In genomic region chr7:2751086-2751485, GRCh38 we compare ENCODE assay signal across 21 cellular contexts.
DNase-seq lines count a peak whose midpoint lies in the region; ATAC-seq and TF ChIP-seq lines count a peak whose summit lies in the region.
"Had no signal": no experiment of that assay in that cellular context is flagged by ENCODE, and none has a peak within 500 bp of the region (broad histone marks: within the 10 kb centered on the region; RNA-seq: fewer than 3 reads in every experiment).

No MANE protein-coding gene starts in this region.

- CTCF ChIA-PET in WTC11 (lab: Charles Lee) (interaction anchor here (0.6 to 2.0 kb wide), 5 partner anchors 10 to 114 kb away, joined by 3 to 10 read pairs (median 5); no protein-coding TSS in a partner anchor), Calu3 (lab: Charles Lee) (interaction anchor here (0.5 kb wide), 1 partner anchor 13 kb away, joined by 3 read pairs; no protein-coding TSS in a partner anchor)
- CTCF ChIA-PET in activated CD4-positive, alpha-beta T cell treated with anti-CD3 and anti-CD28 coated beads, Interleukin-2, amount 10 ng/mL, durations not matched to agents 7 days and 5 days (lab: Charles Lee): interaction anchor here (0.5 to 0.6 kb wide), 2 partner anchors 32 to 248 kb away, joined by 3 read pairs; no protein-coding TSS in a partner anchor

- POLR2A ChIA-PET in WTC11 (lab: Charles Lee): no interaction called here
- POLR2A ChIA-PET in activated CD4-positive, alpha-beta T cell treated with anti-CD3 and anti-CD28 coated beads, Interleukin-2, amount 10 ng/mL, durations not matched to agents 7 days and 5 days (lab: Charles Lee): no interaction called here

- H3K9me3 ChIP-seq in heart left ventricle (peaks cover 0 to 6% (median 0%) of the 10 kb centered on the region in 12 donors), endodermal cell (ENCODE audit: control insufficient read depth, low read length) (no peaks in the 10 kb centered on the region)
- H3K9me3 ChIP-seq: SK-N-SH had no signal

- H3K36me3 ChIP-seq in heart left ventricle (no peaks in the 10 kb centered on the region), endodermal cell (ENCODE audit: control insufficient read depth, insufficient read depth, low read length) (no peaks in the 10 kb centered on the region)

- BruUV-seq in Calu3 (replicated peaks; lab: Mats Ljungman, UMichigan): no TSS peak

- intact Hi-C loops in Right ventricle myocardium superior (cut with DNase I): no loop called here
- intact Hi-C loops in heart left ventricle (cut with DNase I): loop anchor here in 1 of 10 donors (10.0 kb wide), 1 partner anchor 74 kb away; no protein-coding TSS in a partner anchor
- intact Hi-C loops in Calu3 (cut with micrococcal nuclease; ENCODE audit: unreplicated experiment): no loop called here

- H3K9me3 Mint-ChIP-seq in WTC11: peaks cover 21% of the 10 kb centered on the region
- H3K9me3 Mint-ChIP-seq in endodermal cell: peaks cover 21% of the 10 kb centered on the region
- peaks cover 6% of the 10 kb centered on the region for H3K9me3 Mint-ChIP-seq in stimulated activated memory B cell treated with anti-CD40 and anti-IgM and Interleukin-4, amounts not matched to agents 10 μg/mL and 1 μg/mL and 100 μg/mL, for 72 hours
- peaks cover 26% of the 10 kb centered on the region for H3K9me3 Mint-ChIP-seq in mesothelial cell of epicardium
- H3K9me3 Mint-ChIP-seq in Calu3 (ENCODE audit: low read depth, unreplicated experiment): peaks cover 6% of the 10 kb centered on the region
- H3K9me3 Mint-ChIP-seq in activated CD4-positive, alpha-beta T cell treated with anti-CD3 and anti-CD28 coated beads, Interleukin-2, amount 10 ng/mL, durations not matched to agents 7 days and 5 days: peaks cover 8% of the 10 kb centered on the region

- H3K4me3 ChIP-seq in heart left ventricle: no peak overlapping the region
- H3K4me3 ChIP-seq in endodermal cell (ENCODE audit: low read length): no peak overlapping the region

- TF ChIP-seq CTCF in heart left ventricle (IDR thresholded peaks at IDR 0.05) (no peak), WTC11 (IDR thresholded peaks at IDR 0.05) (no peak), endodermal cell (conservative IDR thresholded peaks at IDR 0.05) (no peak), mesothelial cell of epicardium (IDR thresholded peaks at IDR 0.05; ENCODE audit: unreplicated experiment) (no peak), Calu3 (IDR thresholded peaks at IDR 0.05; ENCODE audit: unreplicated experiment) (no peak)

- H3K27me3 Mint-ChIP-seq in WTC11 (ENCODE audit: low read depth): no peaks in the 10 kb centered on the region
- no peaks in the 10 kb centered on the region for H3K27me3 Mint-ChIP-seq in endodermal cell (ENCODE audit: insufficient read depth)
- no peaks in the 10 kb centered on the region for H3K27me3 Mint-ChIP-seq in stimulated activated memory B cell treated with anti-CD40 and anti-IgM and Interleukin-4, amounts not matched to agents 10 μg/mL and 1 μg/mL and 100 μg/mL, for 72 hours
- no peaks in the 10 kb centered on the region for H3K27me3 Mint-ChIP-seq in mesothelial cell of epicardium (ENCODE audit: low read depth)
- no peaks in the 10 kb centered on the region for H3K27me3 Mint-ChIP-seq in Calu3 (ENCODE audit: unreplicated experiment)
- no peaks in the 10 kb centered on the region for H3K27me3 Mint-ChIP-seq in activated CD4-positive, alpha-beta T cell treated with anti-CD3 and anti-CD28 coated beads, Interleukin-2, amount 10 ng/mL, durations not matched to agents 7 days and 5 days
- H3K27me3 Mint-ChIP-seq: CD8-positive, alpha-beta memory T cell had no signal

- DNase-seq in Right ventricle myocardium superior (no peak), heart left ventricle (no peak), WTC11 (ENCODE audit: low spot score) (no peak), endodermal cell (peak; percentile 57), mesothelial cell of epicardium (ENCODE audit: low spot score in 2 of 2, unreplicated experiment in 2 of 2) (no peak), Calu3 (no peak)
- no peak for DNase-seq in activated CD4-positive, alpha-beta T cell treated with anti-CD3 and anti-CD28 coated beads, Interleukin-2, amount 10 ng/mL, durations not matched to agents 7 days and 5 days
- DNase-seq: CD8-positive, alpha-beta memory T cell; DMS53; GDM1; Kasumi-1; NCI-H1694; NCI-H2081; NCI-H2171 treated with DMSO at 0.1 percent for 48 hours; NCI-H446; NCI-H526; SHP77 treated with DMSO at 0.1 percent for 48 hours; SK-N-SH had no signal

- TF ChIP-seq POLR2A in heart left ventricle (IDR thresholded peaks at IDR 0.05): no peak

- H3K36me3 Mint-ChIP-seq in WTC11 (peaks cover 37% of the 10 kb centered on the region), endodermal cell (ENCODE audit: low read depth) (peaks cover 39% of the 10 kb centered on the region), mesothelial cell of epicardium (peaks cover 32% of the 10 kb centered on the region), Calu3 (ENCODE audit: insufficient read depth, unreplicated experiment) (peaks cover 12% of the 10 kb centered on the region)
- H3K36me3 Mint-ChIP-seq in stimulated activated memory B cell treated with anti-CD40 and anti-IgM and Interleukin-4, amounts not matched to agents 10 μg/mL and 1 μg/mL and 100 μg/mL, for 72 hours: peaks cover 50% of the 10 kb centered on the region
- peaks cover 8% of the 10 kb centered on the region for H3K36me3 Mint-ChIP-seq in activated CD4-positive, alpha-beta T cell treated with anti-CD3 and anti-CD28 coated beads, Interleukin-2, amount 10 ng/mL, durations not matched to agents 7 days and 5 days (ENCODE audit: low read depth)

- H3K4me3 Mint-ChIP-seq in WTC11: no peak overlapping the region
- no peak overlapping the region for H3K4me3 Mint-ChIP-seq in endodermal cell
- H3K4me3 Mint-ChIP-seq in stimulated activated memory B cell treated with anti-CD40 and anti-IgM and Interleukin-4, amounts not matched to agents 10 μg/mL and 1 μg/mL and 100 μg/mL, for 72 hours: no peak overlapping the region
- no peak overlapping the region for H3K4me3 Mint-ChIP-seq in mesothelial cell of epicardium
- H3K4me3 Mint-ChIP-seq in Calu3 (ENCODE audit: low read depth, unreplicated experiment): no peak overlapping the region
- no peak overlapping the region for H3K4me3 Mint-ChIP-seq in activated CD4-positive, alpha-beta T cell treated with anti-CD3 and anti-CD28 coated beads, Interleukin-2, amount 10 ng/mL, durations not matched to agents 7 days and 5 days
- H3K4me3 Mint-ChIP-seq: CD8-positive, alpha-beta memory T cell had no signal

- H3K4me1 Mint-ChIP-seq in WTC11 (peaks cover 23% of the 10 kb centered on the region), endodermal cell (peaks cover 12% of the 10 kb centered on the region), mesothelial cell of epicardium (peaks cover 10% of the 10 kb centered on the region), Calu3 (ENCODE audit: low read depth, unreplicated experiment) (peaks cover 1% of the 10 kb centered on the region)
- peaks cover 48% of the 10 kb centered on the region for H3K4me1 Mint-ChIP-seq in stimulated activated memory B cell treated with anti-CD40 and anti-IgM and Interleukin-4, amounts not matched to agents 10 μg/mL and 1 μg/mL and 100 μg/mL, for 72 hours
- H3K4me1 Mint-ChIP-seq in activated CD4-positive, alpha-beta T cell treated with anti-CD3 and anti-CD28 coated beads, Interleukin-2, amount 10 ng/mL, durations not matched to agents 7 days and 5 days: no peaks in the 10 kb centered on the region

- H3K4me1 ChIP-seq in heart left ventricle (peaks cover 0 to 17% (median 4%) of the 10 kb centered on the region in 12 donors), endodermal cell (ENCODE audit: control insufficient read depth, insufficient read depth, low read length) (no peaks in the 10 kb centered on the region)

- 72 to 79% (median 77%) methylated on average over 5 of the region's 5 CpGs for WGBS in heart left ventricle, 4 donors
- WGBS in endodermal cell (ENCODE audit: insufficient coverage in 1 of 2, insufficient read length in 1 of 2), 2 experiments: 77 to 82% methylated on average over 4 to 5 of the region's 5 CpGs

- no peaks in the 10 kb centered on the region for H3K27me3 ChIP-seq in heart left ventricle
- no peaks in the 10 kb centered on the region for H3K27me3 ChIP-seq in endodermal cell (ENCODE audit: control insufficient read depth, insufficient read depth, low read length, poor library complexity, severe bottlenecking)

- H3K27ac Mint-ChIP-seq in WTC11 (peak overlapping the region; percentile 81; the same call in 1 of the 2 replicates), endodermal cell (no peak overlapping the region), mesothelial cell of epicardium (no peak overlapping the region), Calu3 (ENCODE audit: unreplicated experiment) (no peak overlapping the region)
- H3K27ac Mint-ChIP-seq in stimulated activated memory B cell treated with anti-CD40 and anti-IgM and Interleukin-4, amounts not matched to agents 10 μg/mL and 1 μg/mL and 100 μg/mL, for 72 hours: peak overlapping the region; percentile 33
- no peak overlapping the region for H3K27ac Mint-ChIP-seq in activated CD4-positive, alpha-beta T cell treated with anti-CD3 and anti-CD28 coated beads, Interleukin-2, amount 10 ng/mL, durations not matched to agents 7 days and 5 days

- H3K27ac ChIP-seq in heart left ventricle (no peak overlapping the region), endodermal cell (ENCODE audit: low read depth, low read length) (no peak overlapping the region)
- H3K27ac ChIP-seq: 22Rv1, C4-2B had no signal

- H3K9ac ChIP-seq in endodermal cell (ENCODE audit: extremely low read depth, low read length, poor library complexity, severe bottlenecking): no peak overlapping the region
- H3K9ac ChIP-seq: SK-N-SH had no signal

- ATAC-seq in Right ventricle myocardium superior (ENCODE audit: poor library complexity) (peak; percentile 57), heart left ventricle (no peak), WTC11 (peak; percentile 58; the same call in 1 of the 2 replicates)
- peak; percentile 60 for ATAC-seq in stimulated activated memory B cell treated with anti-CD40 and anti-IgM and Interleukin-4, amounts not matched to agents 10 μg/mL and 1 μg/mL and 100 μg/mL, for 72 hours

TF ChIP-seq in WTC11, 78 proteins besides CTCF, POLR2A, EP300 and RAD21 (continues in another document):
- TF ChIP-seq HMGA2 (CRISPR knock-in tag; IDR thresholded peaks at IDR 0.05) (no peak), CREM (CRISPR knock-in tag; IDR thresholded peaks at IDR 0.05) (no peak), ZNF121 (CRISPR knock-in tag; IDR thresholded peaks at IDR 0.05) (no peak), SMAD3 (CRISPR knock-in tag; IDR thresholded peaks at IDR 0.05; ENCODE audit: borderline replicate concordance) (no peak), ATF3 (CRISPR knock-in tag; conservative IDR thresholded peaks at IDR 0.05) (no peak), SMAD4 (CRISPR knock-in tag; IDR thresholded peaks at IDR 0.05) (no peak), GABPB1 (CRISPR knock-in tag; IDR thresholded peaks at IDR 0.05) (no peak), ZBTB21 (CRISPR knock-in tag; IDR thresholded peaks at IDR 0.05; ENCODE audit: borderline replicate concordance) (no peak), PRRX2 (CRISPR knock-in tag; IDR thresholded peaks at IDR 0.05) (no peak)

Comparison
In these comparisons a context has a peak if more than half of its experiments do, and no peak if none do; other contexts are left out.
1. ATAC-seq: peak in Right ventricle myocardium superior (single experiment), WTC11 (single experiment) and stimulated activated memory B cell treated with anti-CD40 and anti-IgM and Interleukin-4, amounts not matched to agents 10 μg/mL and 1 μg/mL and 100 μg/mL, for 72 hours (single experiment); none in heart left ventricle (0 of 4).
2. H3K27ac Mint-ChIP-seq: peak in WTC11 (single experiment) and stimulated activated memory B cell treated with anti-CD40 and anti-IgM and Interleukin-4, amounts not matched to agents 10 μg/mL and 1 μg/mL and 100 μg/mL, for 72 hours (single experiment); none in endodermal cell (single experiment), mesothelial cell of epicardium (single experiment), Calu3 (single experiment) and activated CD4-positive, alpha-beta T cell treated with anti-CD3 and anti-CD28 coated beads, Interleukin-2, amount 10 ng/mL, durations not matched to agents 7 days and 5 days (single experiment).